In genomic region chr15:90558182-90558581, GRCh38 we compare ENCODE assay signal across 8 cellular contexts. TPM values are rescaled to one million over a fixed set of nuclear protein-coding genes. Genes with fewer than 3 reads are reported as not detected.
A peak's percentile ranks its signal among the peaks of the same experiment; 100 is the strongest.
DNase-seq lines count a peak whose midpoint lies in the region; TF ChIP-seq lines count a peak whose summit lies in the region.

No MANE protein-coding gene starts in this region.

- peaks cover 4% of the 10 kb centered on the region for H3K9me3 Mint-ChIP-seq in activated CD4-positive, alpha-beta T cell treated with anti-CD3 and anti-CD28 coated beads, Interleukin-2, amount 10 ng/mL, durations not matched to agents 24 days and 14 days

- intact Hi-C loops in activated CD4-positive, alpha-beta T cell treated with anti-CD3 and anti-CD28 coated beads, Interleukin-2, amount 10 ng/mL, durations not matched to agents 24 days and 14 days (cut with micrococcal nuclease) = no loop called here
- intact Hi-C loops in ascending aorta (cut with DNase I) = loop anchor here (1.0 to 5.0 kb wide), 2 partner anchors 36 to 171 kb away; partner anchors contain the start of gene IQGAP1
- intact Hi-C loops in tibial artery (cut with DNase I; ENCODE audit: low total_unique reads) = no loop called here

- no peaks in the 10 kb centered on the region for H3K9me3 ChIP-seq in ascending aorta
- no peaks in the 10 kb centered on the region for H3K9me3 ChIP-seq in liver (ENCODE audit: control insufficient read depth in 4 of 4, low read length in 3 of 4)
- no peaks in the 10 kb centered on the region for H3K9me3 ChIP-seq in tibial artery

- peak in 1 of 2 donors; percentile 16 for TF ChIP-seq RAD21 in liver (IDR thresholded peaks at IDR 0.05)

- H3K4me1 Mint-ChIP-seq in activated CD4-positive, alpha-beta T cell treated with anti-CD3 and anti-CD28 coated beads, Interleukin-2, amount 10 ng/mL, durations not matched to agents 24 days and 14 days = peaks cover 69% of the 10 kb centered on the region

- peak overlapping the region in 1 of 2 donors; percentile 21 for H3K4me3 ChIP-seq in ascending aorta
- no peak overlapping the region for H3K4me3 ChIP-seq in liver (ENCODE audit: low read depth in 1 of 3, low read length in 3 of 3)
- no peak overlapping the region for H3K4me3 ChIP-seq in tibial artery

- H3K27me3 ChIP-seq in ascending aorta (no peaks in the 10 kb centered on the region), liver (ENCODE audit: control insufficient read depth in 4 of 4, insufficient read depth in 4 of 4, low read length in 3 of 4) (no peaks in the 10 kb centered on the region), tibial artery (no peaks in the 10 kb centered on the region)

- H3K27me3 Mint-ChIP-seq in activated CD4-positive, alpha-beta T cell treated with anti-CD3 and anti-CD28 coated beads, Interleukin-2, amount 10 ng/mL, durations not matched to agents 24 days and 14 days = no peaks in the 10 kb centered on the region

- no peak overlapping the region for H3K4me3 Mint-ChIP-seq in activated CD4-positive, alpha-beta T cell treated with anti-CD3 and anti-CD28 coated beads, Interleukin-2, amount 10 ng/mL, durations not matched to agents 24 days and 14 days

- peaks cover 42% of the 10 kb centered on the region for H3K36me3 Mint-ChIP-seq in activated CD4-positive, alpha-beta T cell treated with anti-CD3 and anti-CD28 coated beads, Interleukin-2, amount 10 ng/mL, durations not matched to agents 24 days and 14 days (ENCODE audit: low read depth)

- H3K27ac Mint-ChIP-seq in activated CD4-positive, alpha-beta T cell treated with anti-CD3 and anti-CD28 coated beads, Interleukin-2, amount 10 ng/mL, durations not matched to agents 24 days and 14 days = peak overlapping the region; percentile 34

- H3K27ac ChIP-seq in ascending aorta = peak overlapping the region; percentile 84 to 87
- H3K27ac ChIP-seq in liver (ENCODE audit: low read depth in 1 of 2, low read length in 2 of 2) = peak overlapping the region; percentile 93 to 94
- peak overlapping the region; percentile 76 to 85 for H3K27ac ChIP-seq in tibial artery

- H3K9ac ChIP-seq in liver (ENCODE audit: low read depth in 1 of 2, low read length in 2 of 2) = peak overlapping the region; percentile 42 to 66

- no peak for DNase-seq in activated CD4-positive, alpha-beta T cell treated with anti-CD3 and anti-CD28 coated beads, Interleukin-2, amount 10 ng/mL, durations not matched to agents 24 days and 14 days
- no peak for DNase-seq in activated CD4-positive, alpha-beta T cell treated with anti-CD3 and anti-CD28 coated beads for 4 hours
- DNase-seq in ascending aorta (ENCODE audit: low spot score in 2 of 2) (peak in 1 of 2 donors; percentile 70), tibial artery (peak; percentile 71 to 72), Ammon's horn (ENCODE audit: low spot score) (no peak), NCI-H226 (no peak)
- DNase-seq in stimulated activated naive CD4-positive, alpha-beta T cell treated with Interleukin-2 at 50 U/mL for 16 hours (lab: John Stamatoyannopoulos, UW) = no peak

- TF ChIP-seq CTCF in ascending aorta (IDR thresholded peaks at IDR 0.05) (no peak), liver (IDR thresholded peaks at IDR 0.05; ENCODE audit: low read depth, low read length, missing input control) (no peak), tibial artery (IDR thresholded peaks at IDR 0.05) (no peak)

- H3K36me3 ChIP-seq in ascending aorta (no peaks in the 10 kb centered on the region), liver (ENCODE audit: control insufficient read depth in 4 of 4, insufficient read depth in 3 of 4, low read depth in 1 of 4, low read length in 3 of 4) (no peaks in the 10 kb centered on the region), tibial artery (no peaks in the 10 kb centered on the region)

- 12% methylated on average over 4 of the region's 4 CpGs for WGBS in liver

- peaks cover 30 to 66% of the 10 kb centered on the region in 2 donors for H3K4me1 ChIP-seq in ascending aorta
- H3K4me1 ChIP-seq in liver (ENCODE audit: control insufficient read depth in 4 of 4, insufficient read depth in 4 of 4, low read length in 3 of 4) = peaks cover 28 to 58% (median 51%) of the 10 kb centered on the region in 4 donors
- H3K4me1 ChIP-seq in tibial artery = peaks cover 0 to 98% (median 74%) of the 10 kb centered on the region in 4 donors

TF ChIP-seq in liver, 16 proteins besides CTCF, POLR2A, EP300 and RAD21:
- no peak for TF ChIP-seq GABPA (IDR thresholded peaks at IDR 0.05 in 1 of 2, conservative IDR thresholded peaks at IDR 0.05 in 1 of 2)
- peak; percentile 89 for TF ChIP-seq HNF4G (IDR thresholded peaks at IDR 0.05)
- no peak for TF ChIP-seq FOXA1 (IDR thresholded peaks at IDR 0.05)
- peak; percentile 97 to 98 for TF ChIP-seq HNF4A (conservative IDR thresholded peaks at IDR 0.05)
- TF ChIP-seq MAX (IDR thresholded peaks at IDR 0.05) = no peak
- TF ChIP-seq TAF1 (conservative IDR thresholded peaks at IDR 0.05) = no peak
- TF ChIP-seq RXRA (IDR thresholded peaks at IDR 0.05) = peak; percentile 18 to 34
- TF ChIP-seq ATF3 (IDR thresholded peaks at IDR 0.05) = no peak
- peak; percentile 60 to 75 for TF ChIP-seq JUND (IDR thresholded peaks at IDR 0.05)
- TF ChIP-seq YY1 (IDR thresholded peaks at IDR 0.05) = no peak
- no peak for TF ChIP-seq NR2F2 (IDR thresholded peaks at IDR 0.05)
- peak; percentile 21 for TF ChIP-seq FOXA2 (IDR thresholded peaks at IDR 0.05)
- no peak for TF ChIP-seq ZBTB33 (IDR thresholded peaks at IDR 0.05)
- peak; percentile 97 for TF ChIP-seq SP1 (IDR thresholded peaks at IDR 0.05)
- no peak for TF ChIP-seq REST (IDR thresholded peaks at IDR 0.05)
- no peak for TF ChIP-seq EGR1 (IDR thresholded peaks at IDR 0.05; ENCODE audit: low read depth in 2 of 2)
TF ChIP-seq in liver: peak in this region for 6.

RNA-seq across cellular contexts. Expression of gene CRTC3, which starts 28.5 kb away (rescaled TPM):
- total RNA-seq in activated CD4-positive, alpha-beta T cell treated with anti-CD3 and anti-CD28 coated beads, Interleukin-2, amount 10 ng/mL, durations not matched to agents 24 days and 14 days = 48.8 and 54.2 TPM in 2 replicates
- total RNA-seq in ascending aorta = 35.5 TPM
- total RNA-seq in liver = 10 to 100 TPM in 1 of 2 donors, 1 to 10 TPM in 1; 9.2 to 16.8 TPM
- polyA plus RNA-seq in liver = 1 to 10 TPM; 5.1 to 6.0 TPM

Comparison
In these comparisons a context has a peak if more than half of its experiments do, and no peak if none do; other contexts are left out.
1. DNase-seq: peak in tibial artery (2 of 2); none in activated CD4-positive, alpha-beta T cell treated with anti-CD3 and anti-CD28 coated beads, Interleukin-2, amount 10 ng/mL, durations not matched to agents 24 days and 14 days (single experiment), activated CD4-positive, alpha-beta T cell treated with anti-CD3 and anti-CD28 coated beads for 4 hours (0 of 2), stimulated activated naive CD4-positive, alpha-beta T cell treated with Interleukin-2 at 50 U/mL for 16 hours (single experiment), Ammon's horn (single experiment) and NCI-H226 (single experiment).
2. Peak in every context shown above with its lines, with median percentiles within 50 percentile points of each other: H3K27ac ChIP-seq.